In the genomic region with DNA sequence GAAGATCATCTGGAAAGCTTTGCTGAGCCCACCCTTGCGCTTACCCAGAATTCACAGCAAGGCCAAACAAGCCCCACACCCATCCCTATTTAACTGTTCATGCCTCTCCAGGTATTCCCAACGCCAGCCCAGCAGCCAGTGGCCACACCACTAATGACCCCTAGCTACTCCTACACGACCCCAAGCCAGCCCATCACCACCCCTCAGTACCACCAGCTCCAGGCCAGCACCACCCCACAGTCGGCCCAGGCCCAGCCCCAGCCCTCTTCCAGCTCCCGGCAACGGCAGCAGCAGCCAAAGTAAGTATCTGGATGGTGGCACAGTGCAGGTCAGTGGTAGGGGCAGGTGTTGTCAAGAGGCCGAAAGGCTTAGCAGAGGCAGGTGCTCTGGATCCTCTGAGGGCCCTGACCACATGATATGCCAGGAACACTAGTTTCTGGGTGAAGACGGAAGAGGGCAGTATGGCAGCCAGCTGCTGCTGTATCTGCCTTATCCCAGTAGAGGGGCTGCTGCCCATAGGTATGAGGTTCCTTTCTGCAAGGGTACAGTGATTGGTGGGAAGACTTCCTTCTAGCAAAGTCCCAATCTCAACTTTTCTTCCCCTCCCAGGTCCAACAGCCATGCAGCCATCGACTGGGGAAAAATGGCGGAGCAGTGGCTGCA, we compare ENCODE assay signal across 13 cellular contexts.
DNase-seq lines count a peak whose midpoint lies in the region; ATAC-seq and TF ChIP-seq lines count a peak whose summit lies in the region.
"Had no signal": no experiment of that assay in that cellular context is flagged by ENCODE, and none has a peak within 500 bp of the region (broad histone marks: within the 10 kb centered on the region; RNA-seq: fewer than 3 reads in every experiment).

No MANE protein-coding gene starts in this region.

- H3K4me3 Mint-ChIP-seq in nephron progenitor cell: no peak overlapping the region
- H3K4me3 Mint-ChIP-seq: activated T-helper 17 cell treated with anti-CD3 and anti-CD28 coated beads, Interleukin-2, amount 50 U/mL, for 72 hours; neural crest cell; stimulated activated effector memory CD8-positive, alpha-beta T cell treated with anti-CD3 and anti-CD28 coated beads, Interleukin-12 subunit alpha, Interleukin-12 subunit beta, amount 100 ng/mL, for 72 hours; T-helper 1 cell treated with Interleukin-12 subunit alpha and Interleukin-12 subunit beta and Interleukin-4 antibody, amounts not matched to agents 30 μg/mL and 1 μg/mL, for 36 hours had no signal

- no peaks in the 10 kb centered on the region for H3K9me3 Mint-ChIP-seq in nephron progenitor cell
- H3K9me3 Mint-ChIP-seq: activated T-helper 17 cell treated with anti-CD3 and anti-CD28 coated beads, Interleukin-2, amount 50 U/mL, for 72 hours; neural crest cell; stimulated activated effector memory CD8-positive, alpha-beta T cell treated with anti-CD3 and anti-CD28 coated beads, Interleukin-12 subunit alpha, Interleukin-12 subunit beta, amount 100 ng/mL, for 72 hours; T-helper 1 cell treated with Interleukin-12 subunit alpha and Interleukin-12 subunit beta and Interleukin-4 antibody, amounts not matched to agents 30 μg/mL and 1 μg/mL, for 36 hours had no signal

- DNase-seq in NCI-H1092 (lab: John Stamatoyannopoulos, UW) (peak; percentile 31), SHP77 (lab: John Stamatoyannopoulos, UW) (peak; percentile 60 to 76), nephron progenitor cell (no peak), AML-193 (lab: John Stamatoyannopoulos, UW) (no peak)
- DNase-seq: activated CD8-positive, alpha-beta memory T cell treated with anti-CD3 and anti-CD28 coated beads for 24 hours; DMS 273 treated with DMSO at 0.1 percent for 48 hours; foreskin melanocyte; midbrain had no signal

- TF ChIP-seq CTCF in nephron progenitor cell (IDR thresholded peaks at IDR 0.05): no peak

- peaks cover 5% of the 10 kb centered on the region for H3K4me1 Mint-ChIP-seq in nephron progenitor cell
- H3K4me1 Mint-ChIP-seq: activated T-helper 17 cell treated with anti-CD3 and anti-CD28 coated beads, Interleukin-2, amount 50 U/mL, for 72 hours had no signal

- H3K27ac Mint-ChIP-seq in nephron progenitor cell: peak overlapping the region; percentile 83
- H3K27ac Mint-ChIP-seq: activated T-helper 17 cell treated with anti-CD3 and anti-CD28 coated beads, Interleukin-2, amount 50 U/mL, for 72 hours; T-helper 1 cell treated with Interleukin-12 subunit alpha and Interleukin-12 subunit beta and Interleukin-4 antibody, amounts not matched to agents 30 μg/mL and 1 μg/mL, for 36 hours had no signal

- peaks cover 4% of the 10 kb centered on the region for H3K27me3 Mint-ChIP-seq in nephron progenitor cell (ENCODE audit: low read depth, poor library complexity)
- H3K27me3 Mint-ChIP-seq: activated T-helper 17 cell treated with anti-CD3 and anti-CD28 coated beads, Interleukin-2, amount 50 U/mL, for 72 hours had no signal

- ATAC-seq in HG03460 (IDR thresholded peaks at IDR 0.05; ENCODE audit: unreplicated experiment): no peak
- ATAC-seq: activated T-helper 17 cell treated with anti-CD3 and anti-CD28 coated beads, Interleukin-2, amount 50 U/mL, for 72 hours; stimulated activated effector memory CD8-positive, alpha-beta T cell treated with anti-CD3 and anti-CD28 coated beads, Interleukin-12 subunit alpha, Interleukin-12 subunit beta, amount 100 ng/mL, for 72 hours had no signal

- H3K36me3 Mint-ChIP-seq in nephron progenitor cell (ENCODE audit: low read depth): peaks cover 54% of the 10 kb centered on the region

Comparison
In these comparisons a context has a peak if more than half of its experiments do, and no peak if none do; other contexts are left out.
1. DNase-seq: peak in NCI-H1092 (single experiment) and SHP77 (2 of 2); none in nephron progenitor cell (single experiment) and AML-193 (0 of 2).